ENCODE assay signal across 1 cellular context in genomic region chr3:25662921-25663320, GRCh38.
TF ChIP-seq lines count a peak whose summit lies in the region.

No MANE protein-coding gene starts in this region.

TF ChIP-seq in IMR-90, 13 proteins besides CTCF, POLR2A, EP300 and RAD21 (continued from another document):
- TF ChIP-seq ELK1 (IDR thresholded peaks at IDR 0.05; ENCODE audit: borderline replicate concordance, low read depth, low read length), result no peak
- no peak for TF ChIP-seq NFE2L2 (IDR thresholded peaks at IDR 0.05; ENCODE audit: low read depth, low read length)
- TF ChIP-seq SMC3 (IDR thresholded peaks at IDR 0.05; ENCODE audit: low read depth, low read length), result no peak
- TF ChIP-seq MXI1 (IDR thresholded peaks at IDR 0.05; ENCODE audit: borderline replicate concordance, low read depth, low read length), result no peak
- no peak for TF ChIP-seq RCOR1 (IDR thresholded peaks at IDR 0.05; ENCODE audit: insufficient replicate concordance, low read length)
- no peak for TF ChIP-seq BHLHE40 (IDR thresholded peaks at IDR 0.05; ENCODE audit: low read depth, low read length)
TF ChIP-seq in IMR-90: peak in this region for 0.
